In genomic region chr1:62716397-62716796, GRCh38 we compare ENCODE assay signal across 1 cellular context.
TF ChIP-seq lines count a peak whose summit lies in the region.

No MANE protein-coding gene starts in this region.

TF ChIP-seq in SK-N-SH, 30 proteins besides CTCF, POLR2A, EP300 and RAD21 (continued from another document):
- TF ChIP-seq USF2 (IDR thresholded peaks at IDR 0.05; ENCODE audit: borderline replicate concordance, low read depth, low read length) (no peak), PBX3 (IDR thresholded peaks at IDR 0.05) (no peak), CHD2 (IDR thresholded peaks at IDR 0.05; ENCODE audit: low read length, partially characterized antibody) (peak; percentile 28), GATA2 (CRISPR knock-in tag; IDR thresholded peaks at IDR 0.05) (peak; percentile 90), USF1 (IDR thresholded peaks at IDR 0.05; ENCODE audit: borderline replicate concordance, low read depth) (no peak)
